In the genomic region with DNA sequence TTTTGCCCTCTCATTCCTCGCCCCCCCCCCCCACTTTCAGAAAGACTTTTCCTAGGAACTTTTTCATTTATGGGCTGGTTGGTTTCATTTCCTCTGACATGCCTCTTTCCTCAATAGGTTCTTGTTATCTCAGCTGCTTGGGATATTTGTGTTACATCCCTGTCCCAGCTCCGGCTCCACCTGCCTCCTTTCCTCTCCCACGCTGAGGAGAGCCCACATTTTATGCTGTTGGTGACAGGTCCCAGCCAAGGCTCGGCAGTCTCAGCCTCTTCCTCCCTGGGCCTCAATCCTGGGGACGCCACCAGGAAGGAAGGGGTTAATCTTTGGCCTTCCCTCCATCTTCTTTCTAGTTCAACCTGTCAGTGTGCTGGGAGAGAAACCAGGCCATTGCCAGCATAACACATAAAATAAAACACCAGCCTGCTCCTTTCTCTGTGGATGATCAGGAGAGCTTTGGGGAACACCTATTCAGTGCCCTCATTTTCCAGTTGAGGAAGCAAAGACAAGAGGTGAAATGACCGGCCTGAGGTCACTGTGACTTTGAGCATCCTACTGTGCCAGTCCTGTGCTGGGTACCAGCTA, we compare ENCODE assay signal across 24 cellular contexts.
DNase-seq lines count a peak whose midpoint lies in the region; ATAC-seq and TF ChIP-seq lines count a peak whose summit lies in the region.
"Had no signal": no experiment of that assay in that cellular context is flagged by ENCODE, and none has a peak within 500 bp of the region (broad histone marks: within the 10 kb centered on the region; RNA-seq: fewer than 3 reads in every experiment).

No MANE protein-coding gene starts in this region.

- intact Hi-C loops in tibial artery (cut with DNase I; ENCODE audit: low total_unique reads) = no loop called here

- no peak overlapping the region for H3K4me3 ChIP-seq in tibial artery
- H3K4me3 ChIP-seq: BLaER1 had no signal

- peak; percentile 23 for DNase-seq in activated CD8-positive, alpha-beta memory T cell treated with anti-CD3 and anti-CD28 coated beads, Interleukin-2, amount 50 U/mL, for 48 hours
- no peak for DNase-seq in activated CD8-positive, alpha-beta memory T cell treated with anti-CD3 and anti-CD28 coated beads for 24 hours
- DNase-seq in SK-N-DZ (ENCODE audit: low spot score) = peak; percentile 45
- peak; percentile 94 for DNase-seq in left kidney (ENCODE audit: low read depth, low spot score)
- DNase-seq in tibial artery = no peak
- DNase-seq: 8988T; CD4-positive, CD25-positive, alpha-beta regulatory T cell; DMS79; GF-D8; Kasumi-1; MV-4-11; NCI-H1105; NCI-H1436 treated with DMSO at 0.1 percent for 48 hours; NCI-H187 treated with DMSO at 0.1 percent for 48 hours; NCI-H2107; NCI-H446; NCI-H524 treated with DMSO at 0.1 percent for 48 hours; NCI-H774; PC-3 had no signal

- H3K27me3 ChIP-seq in tibial artery = no peaks in the 10 kb centered on the region
- H3K27me3 ChIP-seq: BLaER1 had no signal

- peak overlapping the region; percentile 12 to 55 for H3K27ac ChIP-seq in tibial artery
- H3K27ac ChIP-seq: BLaER1 had no signal

- no peaks in the 10 kb centered on the region for H3K9me3 ChIP-seq in tibial artery
- H3K9me3 ChIP-seq: BLaER1 had no signal

- no peaks in the 10 kb centered on the region for H3K36me3 ChIP-seq in tibial artery
- H3K36me3 ChIP-seq: BLaER1 had no signal

- ATAC-seq in GM21825 (IDR thresholded peaks at IDR 0.05; ENCODE audit: unreplicated experiment) = no peak
- ATAC-seq in GM21515 (IDR thresholded peaks at IDR 0.05; ENCODE audit: unreplicated experiment) = no peak
- no peak for ATAC-seq in HG02981 (IDR thresholded peaks at IDR 0.05; ENCODE audit: unreplicated experiment)
- ATAC-seq: HCT116, PC-3 had no signal

- H3K4me1 ChIP-seq in tibial artery = peaks cover 0 to 31% (median 16%) of the 10 kb centered on the region in 4 donors
- H3K4me1 ChIP-seq: BLaER1 had no signal

- no peak for TF ChIP-seq CTCF in tibial artery (IDR thresholded peaks at IDR 0.05)

Comparison
In these comparisons a context has a peak if more than half of its experiments do, and no peak if none do; other contexts are left out.
1. DNase-seq: peak in activated CD8-positive, alpha-beta memory T cell treated with anti-CD3 and anti-CD28 coated beads, Interleukin-2, amount 50 U/mL, for 48 hours (single experiment), SK-N-DZ (single experiment) and left kidney (single experiment); none in activated CD8-positive, alpha-beta memory T cell treated with anti-CD3 and anti-CD28 coated beads for 24 hours (single experiment) and tibial artery (0 of 2).